ENCODE assay signal across 13 cellular contexts in the genomic region with DNA sequence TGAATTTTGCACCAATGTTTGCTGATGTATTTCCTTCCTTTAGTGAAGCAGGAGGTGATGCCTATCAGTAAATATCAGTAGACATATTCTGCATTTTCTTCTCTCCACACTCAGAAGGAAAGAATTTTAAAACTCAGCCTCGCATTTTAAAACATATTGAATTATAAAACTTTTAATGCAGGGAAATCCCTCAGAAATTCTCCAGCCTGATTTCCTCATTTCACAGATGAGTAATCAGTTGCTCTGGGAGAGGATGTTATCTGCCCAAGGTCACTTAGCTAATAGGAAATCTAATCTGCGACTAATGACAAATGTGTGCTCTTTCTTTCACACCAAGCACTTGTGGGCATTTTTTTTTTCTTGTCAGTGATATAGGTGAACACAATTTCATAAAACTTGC.
DNase-seq lines count a peak whose midpoint lies in the region; FAIRE-seq and TF ChIP-seq lines count a peak whose summit lies in the region.
"Had no signal": no experiment of that assay in that cellular context is flagged by ENCODE, and none has a peak within 500 bp of the region (broad histone marks: within the 10 kb centered on the region; RNA-seq: fewer than 3 reads in every experiment).

No MANE protein-coding gene starts in this region.

- TF ChIP-seq CTCF in bronchial epithelial cell (IDR thresholded peaks at IDR 0.05; ENCODE audit: insufficient read depth, low read length, severe bottlenecking), result no peak

- no peaks in the 10 kb centered on the region for H3K79me2 ChIP-seq in GM23248 (ENCODE audit: insufficient read depth)

- DNase-seq in GM23248 (peak; percentile 33), bronchial epithelial cell (ENCODE audit: low read depth) (peak; percentile 15), iris pigment epithelial cell (ENCODE audit: low read depth) (peak; percentile 71), renal cortical epithelial cell (ENCODE audit: low read depth) (peak; percentile 49), G401 (ENCODE audit: low spot score) (no peak), iPS-NIHi11 (ENCODE audit: low spot score) (no peak)
- no peak for DNase-seq in activated T-cell treated with anti-CD3 and anti-CD28 coated beads, Interleukin-2, amount 50 U/mL, for 1 hour
- DNase-seq: ACHN; CD4-positive, alpha-beta T cell; DMS79; NCI-H2081; SJCRH30 had no signal

- H3K9me2 ChIP-seq in GM23248 (ENCODE audit: insufficient read depth), result no peaks in the 10 kb centered on the region

- no peak overlapping the region for H2AFZ ChIP-seq in GM23248

- no peak for FAIRE-seq in bronchial epithelial cell (lab: Jason Lieb, UNC)

- H3K27ac ChIP-seq in GM23248, result no peak overlapping the region
- H3K27ac ChIP-seq: RWPE1, SJCRH30 had no signal

- no peak overlapping the region for H3K9ac ChIP-seq in GM23248

- H3K4me1 ChIP-seq in GM23248 (ENCODE audit: insufficient read depth), result 0 out of 2 replicates have a peak, but pooled peaks cover 5% of the 10 kb centered on the region
- H3K4me1 ChIP-seq: SJCRH30 had no signal

- H3K4me2 ChIP-seq in GM23248 (ENCODE audit: unreplicated experiment), result no peak overlapping the region

- H3K27me3 ChIP-seq in GM23248 (replicated peaks; ENCODE audit: insufficient read depth) (peaks cover 6% of the 10 kb centered on the region; the same call in 1 of the 2 replicates), bronchial epithelial cell (ENCODE audit: control insufficient read depth, insufficient read depth, low read length) (no peaks in the 10 kb centered on the region)
- H3K27me3 ChIP-seq: SJCRH30 had no signal

- H3K36me3 ChIP-seq in GM23248 (ENCODE audit: low read depth) (no peaks in the 10 kb centered on the region), bronchial epithelial cell (ENCODE audit: control insufficient read depth, insufficient read depth, low read length) (no peaks in the 10 kb centered on the region)
- H3K36me3 ChIP-seq: SJCRH30 had no signal

- 46 to 69% methylated on average over 2 of the region's 2 CpGs for WGBS in GM23248 (ENCODE audit: low coverage in 1 of 2, low lambda C conversion rate in 2 of 2, missing lambda C conversion rate in 2 of 2), 2 experiments

- no peaks in the 10 kb centered on the region for H3F3A ChIP-seq in GM23248 (ENCODE audit: insufficient read depth)

- H3K4me3 ChIP-seq in GM23248 (no peak overlapping the region), bronchial epithelial cell (ENCODE audit: low read depth, low read length) (no peak overlapping the region)
- H3K4me3 ChIP-seq: SJCRH30 had no signal

- no peaks in the 10 kb centered on the region for H3K9me3 ChIP-seq in GM23248 (ENCODE audit: low read depth)
- H3K9me3 ChIP-seq: SJCRH30 had no signal

- in situ Hi-C loops in GM23248 (cut with MboI) (no loop called here), G401 (cut with HindIII; ENCODE audit: low sequenced_read_pairs) (no loop called here)

- no peaks in the 10 kb centered on the region for H4K20me1 ChIP-seq in GM23248 (ENCODE audit: insufficient read depth)

Comparison
In these comparisons a context has a peak if more than half of its experiments do, and no peak if none do; other contexts are left out.
1. DNase-seq: peak in GM23248 (single experiment), bronchial epithelial cell (single experiment), iris pigment epithelial cell (single experiment) and renal cortical epithelial cell (single experiment); none in activated T-cell treated with anti-CD3 and anti-CD28 coated beads, Interleukin-2, amount 50 U/mL, for 1 hour (single experiment), G401 (single experiment) and iPS-NIHi11 (single experiment).